In the genomic region with DNA sequence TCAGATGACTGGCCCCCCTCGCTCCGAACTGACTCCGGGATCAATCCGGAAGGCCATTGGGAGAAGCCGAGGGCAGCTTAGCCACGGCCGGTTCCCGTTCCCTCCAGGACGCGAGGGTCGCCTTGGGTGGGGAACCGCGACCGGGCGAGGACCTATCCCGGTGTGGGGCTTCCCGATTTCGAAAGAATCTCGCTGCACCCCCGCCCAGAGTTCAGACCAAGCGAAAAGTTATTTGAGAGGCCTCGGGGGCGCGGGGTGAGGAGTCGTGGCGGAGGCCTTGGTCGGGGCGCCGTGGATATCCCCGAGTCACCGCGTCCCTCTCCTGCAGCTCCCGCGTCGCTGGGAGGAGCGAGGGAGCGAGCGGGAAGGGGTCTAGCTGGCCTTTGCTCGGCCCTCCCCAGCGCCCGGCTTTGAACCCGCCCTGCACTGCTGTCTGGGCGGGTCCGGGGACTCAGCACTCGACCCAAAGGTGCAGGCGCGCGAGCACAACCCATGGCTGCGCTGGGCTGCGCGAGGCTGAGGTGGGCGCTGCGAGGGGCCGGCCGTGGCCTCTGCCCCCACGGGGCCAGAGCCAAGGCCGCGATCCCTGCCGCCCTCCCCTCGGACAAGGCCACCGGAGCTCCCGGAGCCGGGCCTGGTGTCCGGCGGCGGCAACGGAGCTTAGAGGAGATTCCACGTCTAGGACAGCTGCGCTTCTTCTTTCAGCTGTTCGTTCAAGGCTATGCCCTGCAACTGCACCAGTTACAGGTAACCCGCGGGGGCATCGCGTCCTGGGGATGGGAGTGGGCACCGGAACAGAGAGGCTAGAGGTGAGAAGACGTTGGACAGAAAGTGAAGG, we compare ENCODE assay signal across 8 cellular contexts. TPM values are rescaled to one million over a fixed set of nuclear protein-coding genes. Genes with fewer than 3 reads are reported as not detected.
DNase-seq lines count a peak whose midpoint lies in the region; ATAC-seq, FAIRE-seq and TF ChIP-seq lines count a peak whose summit lies in the region.

A gene (plus strand): TSS at position 457 of the 838 bp plus-strand sequence. CDS start 36 bp downstream, at position 493.

- H3K4me3 ChIP-seq in neural cell (ENCODE audit: low read length), result peak within 1 kb of the TSS; percentile 49

- H2AFZ ChIP-seq in neural cell (ENCODE audit: low read depth, low read length), result no peak within 1 kb of the TSS

- in situ Hi-C loops in SK-MEL-5 (cut with HindIII; ENCODE audit: low pct_unique_long_range_greater_than_20kb, low sequenced_read_pairs), result no loop called here

- no peak for TF ChIP-seq RAD21 in neural cell (conservative IDR thresholded peaks at IDR 0.05)

- H3K4me2 ChIP-seq in neural cell (ENCODE audit: low read length), result no peak within 1 kb of the TSS

- no peaks in the 10 kb centered on the region for H3K9me2 ChIP-seq in neural cell (ENCODE audit: insufficient read depth, low read length)

- no peak within 1 kb of the TSS for H3K27ac ChIP-seq in neural cell (ENCODE audit: low read length)

- no peaks in the 10 kb centered on the region for H3K36me3 ChIP-seq in neural cell (ENCODE audit: insufficient read depth, low read length)

- no peak for TF ChIP-seq EP300 in neural cell (conservative IDR thresholded peaks at IDR 0.05; ENCODE audit: poor library complexity, severe bottlenecking)

- no peaks in the 10 kb centered on the region for H3F3A ChIP-seq in neural cell (ENCODE audit: insufficient read depth, low read length, poor library complexity, severe bottlenecking)

- TF ChIP-seq POLR2A in GM12891 (IDR thresholded peaks at IDR 0.05; ENCODE audit: low read depth, low read length), result no peak

- no peak within 1 kb of the TSS for H3K9ac ChIP-seq in neural cell (ENCODE audit: low read length)

- ATAC-seq in HG02870 (IDR thresholded peaks at IDR 0.05; ENCODE audit: unreplicated experiment) (no peak), GM19328 (IDR thresholded peaks at IDR 0.05; ENCODE audit: unreplicated experiment) (no peak)

- peak; percentile 43 for DNase-seq in GM12891 (ENCODE audit: insufficient read length, low spot score)
- DNase-seq in SK-MEL-5 (ENCODE audit: low read depth, low spot score), result peak; percentile 35
- DNase-seq in frontal cortex (ENCODE audit: low spot score in 2 of 2), result peak; percentile 67 to 79
- DNase-seq in GM19239 (ENCODE audit: insufficient read length, low spot score), result no peak
- DNase-seq in NK-92 treated with Interleukin-12 subunit alpha and Interleukin-12 subunit beta, amount 100 ng/mL, for 24 hours (lab: John Stamatoyannopoulos, UW), result no peak

- FAIRE-seq in GM12891 (lab: Jason Lieb, UNC), result no peak
- no peak for FAIRE-seq in frontal cortex (lab: Jason Lieb, UNC)
- no peak for FAIRE-seq in GM19239 (lab: Jason Lieb, UNC)

- peaks cover 25% of the 10 kb centered on the region for H3K27me3 ChIP-seq in neural cell (ENCODE audit: insufficient read depth, low read depth, low read length)

- H3K9me3 ChIP-seq in neural cell (ENCODE audit: low read length), result no peaks in the 10 kb centered on the region

- H4K20me1 ChIP-seq in neural cell (ENCODE audit: insufficient read depth), result no peaks in the 10 kb centered on the region

- no peaks in the 10 kb centered on the region for H3K79me2 ChIP-seq in neural cell (replicated peaks; ENCODE audit: insufficient read depth, low read length)

- no peak for TF ChIP-seq CTCF in neural cell (IDR thresholded peaks at IDR 0.05; ENCODE audit: poor library complexity, severe bottlenecking)

TF ChIP-seq in GM12891, 5 proteins besides CTCF, POLR2A, EP300 and RAD21:
- TF ChIP-seq TAF1 (IDR thresholded peaks at IDR 0.05; ENCODE audit: low read depth, low read length) (no peak), SPI1 (IDR thresholded peaks at IDR 0.05; ENCODE audit: low read depth, low read length) (no peak), PAX5 (IDR thresholded peaks at IDR 0.05; ENCODE audit: insufficient read depth, low read length, severe bottlenecking) (no peak), POLR2AphosphoS5 (IDR thresholded peaks at IDR 0.05; ENCODE audit: low read depth, low read length) (no peak), POU2F2 (IDR thresholded peaks at IDR 0.05; ENCODE audit: low read depth, low read length) (no peak)

TF ChIP-seq in neural cell, 6 proteins besides CTCF, POLR2A, EP300 and RAD21:
- no peak for TF ChIP-seq MXI1 (conservative IDR thresholded peaks at IDR 0.05; ENCODE audit: poor library complexity, severe bottlenecking)
- TF ChIP-seq TAF1 (IDR thresholded peaks at IDR 0.05; ENCODE audit: low read depth), result no peak

RNA-seq across cellular contexts. Expression of the gene that starts here (rescaled TPM):
- 0.22 TPM for polyA plus RNA-seq in GM12891 (2012; ENCODE audit: low read depth, missing spikeins)
- total RNA-seq in SK-MEL-5 (2014; rRNA removed; shearing (Covaris generic)), result 57.1 and 61.8 TPM in 2 replicates
- polyA plus RNA-seq in SK-MEL-5 (2015; cell fraction: cytosol; rRNA removed), result 84.0 and 91.0 TPM in 2 replicates
- polyA plus RNA-seq in SK-MEL-5 (2015; cell fraction: nucleus; rRNA removed), result 33.5 and 34.8 TPM in 2 replicates
- 2.9 TPM for total RNA-seq in frontal cortex
- 0.90 TPM in 1 of 2 replicates, not detected in the other for polyA plus RNA-seq in neural cell
- polyA minus RNA-seq in neural cell, result not detected in 2 replicates

Comparison
In these comparisons a context has a peak if more than half of its experiments do, and no peak if none do; other contexts are left out.
1. RNA of the gene that starts here (total RNA-seq): 57.1 to 61.8 TPM in SK-MEL-5; 2.9 TPM in frontal cortex (single experiment); every median in the first group is over 10 times any median in the second.
2. DNase-seq: peak in GM12891 (single experiment), SK-MEL-5 (single experiment) and frontal cortex (2 of 2); none in GM19239 (single experiment) and NK-92 treated with Interleukin-12 subunit alpha and Interleukin-12 subunit beta, amount 100 ng/mL, for 24 hours (single experiment).